ENCODE assay signal across 8 cellular contexts in the genomic region with DNA sequence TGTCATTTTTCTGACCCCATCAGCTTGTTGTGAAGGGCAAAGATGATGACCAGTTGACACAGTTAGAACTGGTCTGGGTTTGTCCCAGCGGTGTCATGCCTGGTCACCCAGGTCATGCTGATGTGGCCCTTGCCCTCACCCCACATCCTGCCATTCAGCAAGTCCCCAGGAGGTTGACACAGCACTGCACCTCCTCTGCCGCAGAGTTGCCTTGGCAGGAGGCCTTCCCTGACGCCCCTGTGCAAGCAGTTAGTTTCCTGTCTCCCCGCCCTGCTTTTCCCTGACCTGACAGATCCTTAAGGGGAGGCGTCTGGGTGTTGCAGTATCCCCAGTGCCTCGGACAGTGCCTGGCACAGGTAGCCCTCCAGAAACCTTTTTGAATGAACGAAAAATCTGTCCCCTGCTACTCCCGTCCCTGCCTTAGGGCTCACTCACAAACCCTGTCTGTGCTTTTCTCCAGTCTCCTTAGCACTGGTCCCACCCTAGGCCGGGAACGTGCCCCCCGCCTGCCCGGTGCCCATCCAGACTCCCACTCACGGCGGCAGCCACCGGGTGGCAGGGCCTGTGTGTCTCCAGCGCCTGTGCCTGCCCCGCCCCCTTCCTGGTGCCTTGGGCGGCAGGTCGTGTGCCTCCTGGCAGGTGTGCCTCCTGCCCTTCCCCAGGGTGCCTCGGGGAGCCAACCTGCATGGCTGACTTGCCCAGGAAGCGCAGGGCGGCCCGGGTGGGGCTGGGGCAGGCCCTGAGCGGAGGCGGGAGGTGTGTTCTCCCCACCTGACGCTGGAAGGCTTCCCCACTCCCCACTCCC. TPM values are rescaled to one million over a fixed set of nuclear protein-coding genes. Genes with fewer than 3 reads are reported as not detected.
DNase-seq lines count a peak whose midpoint lies in the region; ATAC-seq and TF ChIP-seq lines count a peak whose summit lies in the region.

No MANE protein-coding gene starts in this region.

- no peak overlapping the region for H3K4me3 ChIP-seq in endodermal cell (ENCODE audit: low read length)

- peaks cover 19% of the 10 kb centered on the region for H3K4me1 ChIP-seq in endodermal cell (ENCODE audit: control insufficient read depth, insufficient read depth, low read length)

- no peaks in the 10 kb centered on the region for H3K36me3 ChIP-seq in endodermal cell (ENCODE audit: control insufficient read depth, insufficient read depth, low read length)

- H3K27ac ChIP-seq in endodermal cell (ENCODE audit: low read depth, low read length) = no peak overlapping the region

- H3K9me3 Mint-ChIP-seq in endodermal cell = no peaks in the 10 kb centered on the region

- ATAC-seq in sciatic nerve = peak; percentile 35
- ATAC-seq in GM21717 (IDR thresholded peaks at IDR 0.05; ENCODE audit: unreplicated experiment) = no peak
- ATAC-seq in GM19455 (IDR thresholded peaks at IDR 0.05; ENCODE audit: unreplicated experiment) = no peak

- H3K9me3 ChIP-seq in endodermal cell (ENCODE audit: control insufficient read depth, low read length) = no peaks in the 10 kb centered on the region

- no peak for TF ChIP-seq CTCF in endodermal cell (conservative IDR thresholded peaks at IDR 0.05)

- intact Hi-C loops in sciatic nerve (cut with DNase I) = no loop called here

- H3K4me1 Mint-ChIP-seq in endodermal cell = peaks cover 34% of the 10 kb centered on the region

- H3K27me3 ChIP-seq in endodermal cell (ENCODE audit: control insufficient read depth, insufficient read depth, low read length, poor library complexity, severe bottlenecking) = no peaks in the 10 kb centered on the region

- no peak overlapping the region for H3K4me3 Mint-ChIP-seq in endodermal cell

- in situ Hi-C loops in KBM-7 (cut with MboI; ENCODE audit: low pct_unique_long_range_greater_than_20kb, low sequenced_read_pairs) = no loop called here

- no peak overlapping the region for H3K9ac ChIP-seq in endodermal cell (ENCODE audit: extremely low read depth, low read length, poor library complexity, severe bottlenecking)

- DNase-seq in NCI-H146 (lab: John Stamatoyannopoulos, UW) = peak; percentile 27
- no peak for DNase-seq in NCI-H146 treated with DMSO at 0.1 percent for 48 hours (lab: John Stamatoyannopoulos, UW; ENCODE audit: unreplicated experiment)
- DNase-seq in NCI-H69 (lab: John Stamatoyannopoulos, UW) = peak; percentile 72
- peak; percentile 69 for DNase-seq in endodermal cell
- DNase-seq in sciatic nerve (ENCODE audit: low spot score) = no peak
- no peak for DNase-seq in KBM-7

- no peak overlapping the region for H3K27ac Mint-ChIP-seq in endodermal cell

- H3K27me3 Mint-ChIP-seq in endodermal cell (ENCODE audit: insufficient read depth) = no peaks in the 10 kb centered on the region

- H3K36me3 Mint-ChIP-seq in endodermal cell (ENCODE audit: low read depth) = no peaks in the 10 kb centered on the region

- 66 to 69% methylated on average over 15 to 26 of the region's 26 CpGs for WGBS in endodermal cell (ENCODE audit: insufficient coverage in 1 of 2, insufficient read length in 1 of 2), 2 experiments

RNA-seq across cellular contexts. Expression of gene SMOX, which starts 13.0 kb away (rescaled TPM):
- total RNA-seq in endodermal cell (10 to 100 TPM; 17.6 to 18.2 TPM), sciatic nerve (29.4 TPM)
- 17.2 TPM for polyA plus RNA-seq in endodermal cell (2013, experiment 1 of 2)
- polyA plus RNA-seq in endodermal cell (2013, experiment 2 of 2) = 14.0 TPM

Comparison
In these comparisons a context has a peak if more than half of its experiments do, and no peak if none do; other contexts are left out.
1. DNase-seq: peak in NCI-H146 (single experiment), NCI-H69 (single experiment) and endodermal cell (single experiment); none in NCI-H146 treated with DMSO at 0.1 percent for 48 hours (single experiment), sciatic nerve (single experiment) and KBM-7 (single experiment).